23 cellular contexts compared by ENCODE assay signal in genomic region chr12:58728397-58728796, GRCh38.
A peak's percentile ranks its signal among the peaks of the same experiment; 100 is the strongest.
DNase-seq lines count a peak whose midpoint lies in the region; ATAC-seq, FAIRE-seq and TF ChIP-seq lines count a peak whose summit lies in the region.
"Had no signal": no experiment of that assay in that cellular context is flagged by ENCODE, and none has a peak within 500 bp of the region (broad histone marks: within the 10 kb centered on the region; RNA-seq: fewer than 3 reads in every experiment).

No MANE protein-coding gene starts in this region.

- H3K36me3 ChIP-seq in astrocyte (ENCODE audit: insufficient read depth, low read length) (no peaks in the 10 kb centered on the region), endodermal cell (ENCODE audit: control insufficient read depth, insufficient read depth, low read length) (no peaks in the 10 kb centered on the region)
- H3K36me3 ChIP-seq: gastroesophageal sphincter, sigmoid colon had no signal

- ATAC-seq in A549: peak in 1 of 2 experiments; percentile 79; a peak in 3 of 6 replicates
- no peak for ATAC-seq in GM21390 (IDR thresholded peaks at IDR 0.05; ENCODE audit: unreplicated experiment)
- ATAC-seq in GM21737 (IDR thresholded peaks at IDR 0.05; ENCODE audit: unreplicated experiment): no peak
- ATAC-seq: activated naive CD4-positive, alpha-beta T cell treated with anti-CD3 and anti-CD28 coated beads, Interleukin-2, amount 50 U/mL, for 72 hours; gastroesophageal sphincter; GM12878; left colon had no signal

- no peak for TF ChIP-seq POLR2A in A549 (IDR thresholded peaks at IDR 0.05; ENCODE audit: low read length)

- H3K27me3 Mint-ChIP-seq in astrocyte (ENCODE audit: low read depth, unreplicated experiment) (no peaks in the 10 kb centered on the region), endodermal cell (ENCODE audit: insufficient read depth) (no peaks in the 10 kb centered on the region)
- H3K27me3 Mint-ChIP-seq: CD4-positive, CD25-positive, alpha-beta regulatory T cell had no signal

- H3K27me3 ChIP-seq in astrocyte (ENCODE audit: insufficient read depth, low read length) (no peaks in the 10 kb centered on the region), endodermal cell (ENCODE audit: control insufficient read depth, insufficient read depth, low read length, poor library complexity, severe bottlenecking) (no peaks in the 10 kb centered on the region)
- H3K27me3 ChIP-seq: gastroesophageal sphincter, sigmoid colon had no signal

- CTCF ChIA-PET in A549 (lab: Yijun Ruan, JAX): no interaction called here

- WGBS in A549 (ENCODE audit: missing lambda C conversion rate): 0% methylated on average over 1 of the region's 1 CpG
- 92% methylated on average over 1 of the region's 1 CpG; no CpG with 5 or more reads in 1 of the 2 experiments for WGBS in endodermal cell (ENCODE audit: insufficient coverage in 1 of 2, insufficient read length in 1 of 2), 2 experiments

- no peaks in the 10 kb centered on the region for H3K9me3 Mint-ChIP-seq in astrocyte (ENCODE audit: unreplicated experiment)
- H3K9me3 Mint-ChIP-seq in endodermal cell: no peaks in the 10 kb centered on the region
- H3K9me3 Mint-ChIP-seq: mesothelial cell of epicardium, nephron had no signal

- H3K27ac Mint-ChIP-seq in astrocyte (ENCODE audit: unreplicated experiment) (no peak overlapping the region), endodermal cell (no peak overlapping the region)
- H3K27ac Mint-ChIP-seq: activated naive CD4-positive, alpha-beta T cell treated with anti-CD3 and anti-CD28 coated beads, Interleukin-2, amount 50 U/mL, for 72 hours; CD4-positive, CD25-positive, alpha-beta regulatory T cell; mesothelial cell of epicardium; nephron had no signal

- FAIRE-seq in A549 (lab: Jason Lieb, UNC) (no peak), astrocyte (lab: Jason Lieb, UNC) (no peak)
- FAIRE-seq: GM12878, GM19239 had no signal

- no peaks in the 10 kb centered on the region for H3K36me3 Mint-ChIP-seq in astrocyte (ENCODE audit: low read depth, unreplicated experiment)
- H3K36me3 Mint-ChIP-seq in endodermal cell (ENCODE audit: low read depth): no peaks in the 10 kb centered on the region
- H3K36me3 Mint-ChIP-seq: activated naive CD4-positive, alpha-beta T cell treated with anti-CD3 and anti-CD28 coated beads, Interleukin-2, amount 50 U/mL, for 72 hours; CD4-positive, CD25-positive, alpha-beta regulatory T cell; mesothelial cell of epicardium had no signal

- H3K9ac ChIP-seq in astrocyte (ENCODE audit: low read length) (no peak overlapping the region), endodermal cell (ENCODE audit: extremely low read depth, low read length, poor library complexity, severe bottlenecking) (no peak overlapping the region)
- H3K9ac ChIP-seq: parathyroid adenoma had no signal

- DNase-seq in A549 (ENCODE audit: low read depth in 1 of 2, low spot score in 1 of 2): peak in 1 of 2 experiments; percentile 37
- peak; percentile 4 for DNase-seq in HPDE6-E6E7 (ENCODE audit: extremely low spot score)
- DNase-seq in astrocyte (ENCODE audit: low read depth): peak; percentile 37
- peak; percentile 9 for DNase-seq in hepatic stellate cell (ENCODE audit: low spot score)
- no peak for DNase-seq in endodermal cell
- no peak for DNase-seq in stimulated activated CD4-positive, alpha-beta T cell treated with anti-CD3 and anti-CD28 coated beads, Interleukin-12 subunit alpha, Interleukin-12 subunit beta, amount 100 ng/mL, for 4 hours
- DNase-seq: CD4-positive, CD25-positive, alpha-beta regulatory T cell; GOT3; left colon; NCI-H1417 treated with DMSO at 0.1 percent for 48 hours; NCI-H526 treated with DMSO at 0.1 percent for 48 hours; Right ventricle myocardium superior; sigmoid colon; stimulated activated naive CD4-positive, alpha-beta T cell had no signal

- peaks cover 10% of the 10 kb centered on the region for H3K4me1 Mint-ChIP-seq in astrocyte (ENCODE audit: low read depth, unreplicated experiment)
- H3K4me1 Mint-ChIP-seq in endodermal cell: no peaks in the 10 kb centered on the region
- H3K4me1 Mint-ChIP-seq: CD4-positive, CD25-positive, alpha-beta regulatory T cell; mesothelial cell of epicardium; nephron had no signal

- POLR2A ChIA-PET in A549 (lab: Yijun Ruan, JAX): no interaction called here

- H3K4me2 ChIP-seq in A549 (peak overlapping the region; percentile 41), astrocyte (ENCODE audit: low read length) (no peak overlapping the region)

- TF ChIP-seq CTCF in A549 (IDR thresholded peaks at IDR 0.05) (no peak), astrocyte (IDR thresholded peaks at IDR 0.05; ENCODE audit: insufficient read depth, low read depth, low read length) (no peak), endodermal cell (conservative IDR thresholded peaks at IDR 0.05) (no peak)

- no peaks in the 10 kb centered on the region for H4K20me1 ChIP-seq in astrocyte (ENCODE audit: insufficient read depth, low read length)

- H3K9me3 ChIP-seq in A549 (no peaks in the 10 kb centered on the region), astrocyte (ENCODE audit: insufficient read depth, low read depth, low read length) (no peaks in the 10 kb centered on the region), endodermal cell (ENCODE audit: control insufficient read depth, low read length) (no peaks in the 10 kb centered on the region)
- H3K9me3 ChIP-seq: gastroesophageal sphincter, sigmoid colon had no signal

- H3K4me3 ChIP-seq in A549: no peak overlapping the region
- no peak overlapping the region for H3K4me3 ChIP-seq in astrocyte (ENCODE audit: insufficient read depth, low read depth, low read length)
- no peak overlapping the region for H3K4me3 ChIP-seq in endodermal cell (ENCODE audit: low read length)
- H3K4me3 ChIP-seq: gastroesophageal sphincter, GM12878, sigmoid colon had no signal

- no peak for TF ChIP-seq RAD21 in A549 (conservative IDR thresholded peaks at IDR 0.05 in 1 of 2, IDR thresholded peaks at IDR 0.05 in 1 of 2)

- H3K79me2 ChIP-seq in astrocyte (ENCODE audit: insufficient read depth, low read length): no peaks in the 10 kb centered on the region
- H3K79me2 ChIP-seq: parathyroid adenoma had no signal

- H3K27ac ChIP-seq in A549: no peak overlapping the region
- H3K27ac ChIP-seq in astrocyte (ENCODE audit: low read depth, low read length): no peak overlapping the region
- no peak overlapping the region for H3K27ac ChIP-seq in endodermal cell (ENCODE audit: low read depth, low read length)
- H3K27ac ChIP-seq: gastroesophageal sphincter, parathyroid adenoma, sigmoid colon had no signal

- H3K4me1 ChIP-seq in A549 (peaks cover 29% of the 10 kb centered on the region), astrocyte (ENCODE audit: insufficient read depth, low read length) (no peaks in the 10 kb centered on the region), endodermal cell (ENCODE audit: control insufficient read depth, insufficient read depth, low read length) (no peaks in the 10 kb centered on the region)
- H3K4me1 ChIP-seq: gastroesophageal sphincter, parathyroid adenoma, sigmoid colon had no signal

- H3K4me3 Mint-ChIP-seq in astrocyte (ENCODE audit: unreplicated experiment) (no peak overlapping the region), endodermal cell (no peak overlapping the region)
- H3K4me3 Mint-ChIP-seq: CD4-positive, CD25-positive, alpha-beta regulatory T cell; mesothelial cell of epicardium; nephron had no signal

- no peak for TF ChIP-seq EP300 in A549 (IDR thresholded peaks at IDR 0.05)

- H2AFZ ChIP-seq in astrocyte (ENCODE audit: low read depth, low read length): no peak overlapping the region
- H2AFZ ChIP-seq: parathyroid adenoma had no signal

TF ChIP-seq in A549, 52 proteins besides CTCF, POLR2A, EP300 and RAD21:
- TF ChIP-seq RARB (CRISPR knock-in tag; IDR thresholded peaks at IDR 0.05): no peak
- no peak for TF ChIP-seq FOSL2 (IDR thresholded peaks at IDR 0.05)
- TF ChIP-seq FOSL2 (CRISPR knock-in tag; IDR thresholded peaks at IDR 0.05): peak; percentile 50
- TF ChIP-seq POLR2AphosphoS2 (conservative IDR thresholded peaks at IDR 0.05; ENCODE audit: low read length): no peak
- no peak for TF ChIP-seq SREBF2 (IDR thresholded peaks at IDR 0.05)
- TF ChIP-seq ZNF302 (CRISPR knock-in tag; IDR thresholded peaks at IDR 0.05): no peak
- TF ChIP-seq, protein P1, sequence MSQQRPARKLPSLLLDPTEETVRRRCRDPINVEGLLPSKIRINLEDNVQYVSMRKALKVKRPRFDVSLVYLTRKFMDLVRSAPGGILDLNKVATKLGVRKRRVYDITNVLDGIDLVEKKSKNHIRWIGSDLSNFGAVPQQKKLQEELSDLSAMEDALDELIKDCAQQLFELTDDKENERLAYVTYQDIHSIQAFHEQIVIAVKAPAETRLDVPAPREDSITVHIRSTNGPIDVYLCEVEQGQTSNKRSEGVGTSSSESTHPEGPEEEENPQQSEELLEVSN (IDR thresholded peaks at IDR 0.05; ENCODE audit: borderline replicate concordance, low read depth): no peak
- TF ChIP-seq USF2 (IDR thresholded peaks at IDR 0.05): no peak

Comparison
In these comparisons a context has a peak if more than half of its experiments do, and no peak if none do; other contexts are left out.
1. DNase-seq: peak in HPDE6-E6E7 (single experiment), astrocyte (single experiment) and hepatic stellate cell (single experiment); none in endodermal cell (single experiment) and stimulated activated CD4-positive, alpha-beta T cell treated with anti-CD3 and anti-CD28 coated beads, Interleukin-12 subunit alpha, Interleukin-12 subunit beta, amount 100 ng/mL, for 4 hours (single experiment).